Comparison of ENCODE assay signal across 18 cellular contexts in genomic region chr14:20772650-20773049, GRCh38. TPM values are rescaled to one million over a fixed set of nuclear protein-coding genes. Genes with fewer than 3 reads are reported as not detected.
DNase-seq lines count a peak whose midpoint lies in the region; ATAC-seq, FAIRE-seq and TF ChIP-seq lines count a peak whose summit lies in the region.
"Had no signal": no experiment of that assay in that cellular context is flagged by ENCODE, and none has a peak within 500 bp of the region (broad histone marks: within the 10 kb centered on the region; RNA-seq: fewer than 3 reads in every experiment).

No MANE protein-coding gene starts in this region.

- 59% methylated on average over 3 of the region's 3 CpGs; no CpG with 5 or more reads in 1 of the 2 experiments for WGBS in H1 (ENCODE audit: extremely low coverage in 1 of 2, insufficient coverage in 1 of 2, insufficient read length in 1 of 2, insufficient replicate concordance in 2 of 2, low coverage in 1 of 2, low lambda C conversion rate in 2 of 2, missing lambda C conversion rate in 1 of 2), 2 experiments
- 24 to 33% methylated on average over 3 of the region's 3 CpGs for WGBS in GM23248 (ENCODE audit: low coverage in 1 of 2, low lambda C conversion rate in 2 of 2, missing lambda C conversion rate in 2 of 2), 2 experiments
- whole genome bisulfite sequencing in SK-N-SH (ENCODE audit: low lambda C conversion rate) = 5% methylated on average over 3 of the region's 3 CpGs

- no peak overlapping the region for H3K14ac ChIP-seq in H1 (ENCODE audit: insufficient read length)

- H3K4me3 ChIP-seq in HUES48 (ENCODE audit: low read depth, low read length) (no peak overlapping the region), H1 (ENCODE audit: extremely low read depth in 1 of 4, insufficient read depth in 2 of 4, low read depth in 3 of 4, low read length in 4 of 4) (peak overlapping the region in 1 of 4 experiments; percentile 5; a peak in 1 of 8 replicates), GM23248 (no peak overlapping the region), SK-N-SH (ENCODE audit: low read depth in 2 of 2, low read length in 1 of 2) (no peak overlapping the region)

- no peak overlapping the region for H4K8ac ChIP-seq in H1 (ENCODE audit: extremely low read depth, insufficient read depth, low read length)

- TF ChIP-seq RAD21 in H1 (IDR thresholded peaks at IDR 0.05 in 1 of 2, conservative IDR thresholded peaks at IDR 0.05 in 1 of 2; ENCODE audit: low read depth in 2 of 2, low read length in 2 of 2) (no peak), SK-N-SH (IDR thresholded peaks at IDR 0.05; ENCODE audit: low read length) (no peak)

- no peak overlapping the region for H2AK5ac ChIP-seq in H1 (ENCODE audit: low read depth, low read length)

- no peak overlapping the region for H4K91ac ChIP-seq in H1 (replicated peaks; ENCODE audit: insufficient read length, low read length)

- H3K9me3 ChIP-seq in HUES48 (ENCODE audit: control insufficient read depth, insufficient read depth, low read length) (peaks cover 7% of the 10 kb centered on the region), H1 (ENCODE audit: insufficient read depth in 2 of 2, low read depth in 1 of 2, low read length in 1 of 2) (no peaks in the 10 kb centered on the region), GM23248 (ENCODE audit: low read depth) (no peaks in the 10 kb centered on the region), SK-N-SH (no peaks in the 10 kb centered on the region)

- no peak overlapping the region for H3K56ac ChIP-seq in H1 (replicated peaks; ENCODE audit: insufficient read length, low read depth, low read length)

- POLR2A ChIA-PET in H1 (lab: Charles Lee; ENCODE audit: partially characterized antibody) (no interaction called here), SK-N-SH (lab: Yijun Ruan, JAX) (no interaction called here)

- DNase-seq in H1 (ENCODE audit: low read depth in 1 of 2, low spot score in 2 of 2) = no peak
- DNase-seq in iPS-NIHi11 (ENCODE audit: low spot score) = peak; percentile 31
- DNase-seq in GM23248 = no peak
- DNase-seq in SK-N-SH = no peak
- DNase-seq: ACHN; Caco-2; CD4-positive, alpha-beta T cell; GDM1; H7 had no signal

- no peak overlapping the region for H2BK15ac ChIP-seq in H1 (ENCODE audit: low read length)

- H2BK12ac ChIP-seq in H1 (ENCODE audit: low read depth, low read length) = no peak overlapping the region

- no peak overlapping the region for H4K5ac ChIP-seq in H1 (ENCODE audit: insufficient read length, low read depth, low read length)

- H3F3A ChIP-seq in GM23248 (ENCODE audit: insufficient read depth) = no peaks in the 10 kb centered on the region
- no peaks in the 10 kb centered on the region for H3F3A ChIP-seq in SK-N-SH (replicated peaks; ENCODE audit: insufficient read depth)

- TF ChIP-seq CTCF in H1 (IDR thresholded peaks at IDR 0.05; ENCODE audit: control extremely low read depth in 1 of 3, insufficient read depth in 1 of 3, low read depth in 1 of 3, low read length in 3 of 3) = no peak
- no peak for TF ChIP-seq CTCF in SK-N-SH (IDR thresholded peaks at IDR 0.05)

- no peak overlapping the region for H2BK120ac ChIP-seq in H1 (replicated peaks; ENCODE audit: low read depth, low read length)

- no peaks in the 10 kb centered on the region for H3K9me2 ChIP-seq in GM23248 (ENCODE audit: insufficient read depth)
- H3K9me2 ChIP-seq in SK-N-SH = no peaks in the 10 kb centered on the region

- peak overlapping the region; percentile 22; the same call in 1 of the 2 replicates for H2BK5ac ChIP-seq in H1 (ENCODE audit: low read depth, low read length)

- no peak for TF ChIP-seq POLR2A in H1 (IDR thresholded peaks at IDR 0.05; ENCODE audit: control extremely low read depth in 1 of 2, low read depth in 2 of 2, low read length in 2 of 2)

- H3K23me2 ChIP-seq in H1 (ENCODE audit: low read depth, low read length) = no peaks in the 10 kb centered on the region

- H3K36me3 ChIP-seq in HUES48 (ENCODE audit: control insufficient read depth, insufficient read depth, low read length) = no peaks in the 10 kb centered on the region
- H3K36me3 ChIP-seq in H1 (ENCODE audit: control insufficient read depth in 2 of 4, insufficient read depth in 4 of 4, low read length in 3 of 4) = no peaks in the 10 kb centered on the region
- H3K36me3 ChIP-seq in GM23248 (ENCODE audit: low read depth) = no peaks in the 10 kb centered on the region
- no peaks in the 10 kb centered on the region for H3K36me3 ChIP-seq in SK-N-SH (replicated peaks in 1 of 2; ENCODE audit: control insufficient read depth in 1 of 2, insufficient read depth in 2 of 2, low read length in 1 of 2)

- H3K18ac ChIP-seq in H1 (ENCODE audit: extremely low read depth, low read length) = no peak overlapping the region

- H3K27me3 ChIP-seq in HUES48 (ENCODE audit: control insufficient read depth, insufficient read depth, low read length) = no peaks in the 10 kb centered on the region
- H3K27me3 ChIP-seq in H1 (replicated peaks in 1 of 4; ENCODE audit: control insufficient read depth in 3 of 4, extremely low read depth in 1 of 4, insufficient read depth in 3 of 4, low read length in 3 of 4) = peaks cover 0 to 3% (median 0%) of the 10 kb centered on the region in 4 experiments; a peak in 1 of 7 replicates
- no peaks in the 10 kb centered on the region for H3K27me3 ChIP-seq in GM23248 (replicated peaks; ENCODE audit: insufficient read depth)
- H3K27me3 ChIP-seq in SK-N-SH (ENCODE audit: insufficient read depth) = peaks cover 18% of the 10 kb centered on the region; the same call in 1 of the 2 replicates

- H4K20me1 ChIP-seq in H1 (replicated peaks in 1 of 2; ENCODE audit: control insufficient read depth in 1 of 2, insufficient read depth in 2 of 2, low read length in 2 of 2) = no peaks in the 10 kb centered on the region
- no peaks in the 10 kb centered on the region for H4K20me1 ChIP-seq in GM23248 (ENCODE audit: insufficient read depth)
- no peaks in the 10 kb centered on the region for H4K20me1 ChIP-seq in SK-N-SH (ENCODE audit: insufficient read depth)

- H3K27ac ChIP-seq in HUES48 (ENCODE audit: low read depth, low read length) = peak overlapping the region; percentile 58
- no peak overlapping the region for H3K27ac ChIP-seq in H1 (ENCODE audit: low read depth, low read length)
- H3K27ac ChIP-seq in GM23248 = no peak overlapping the region
- no peak overlapping the region for H3K27ac ChIP-seq in SK-N-SH (ENCODE audit: low read depth in 2 of 2, low read length in 1 of 2)
- H3K27ac ChIP-seq: C4-2B had no signal

- H3K79me1 ChIP-seq in H1 (ENCODE audit: low read depth, low read length) = no peaks in the 10 kb centered on the region

- no peaks in the 10 kb centered on the region for H3K79me2 ChIP-seq in H1 (ENCODE audit: control insufficient read depth in 1 of 2, insufficient read depth in 2 of 2, low read length in 2 of 2)
- H3K79me2 ChIP-seq in GM23248 (ENCODE audit: insufficient read depth) = no peaks in the 10 kb centered on the region
- no peaks in the 10 kb centered on the region for H3K79me2 ChIP-seq in SK-N-SH (ENCODE audit: insufficient read depth)

- peak; percentile 36 for FAIRE-seq in H1 (lab: Jason Lieb, UNC)
- FAIRE-seq: A204.1, D721Med, GM12892, GM18507, HTR-8/SVneo had no signal

- ATAC-seq in GM19351 (IDR thresholded peaks at IDR 0.05; ENCODE audit: unreplicated experiment) = no peak

- H3K9ac ChIP-seq in HUES48 (ENCODE audit: low read depth, low read length) (no peak overlapping the region), H1 (replicated peaks in 1 of 4; ENCODE audit: extremely low read depth in 1 of 4, low read depth in 3 of 4, low read length in 3 of 4) (no peak overlapping the region), GM23248 (no peak overlapping the region), SK-N-SH (no peak overlapping the region)

- H3K4me2 ChIP-seq in H1 (ENCODE audit: insufficient read depth in 1 of 2, low read depth in 2 of 2, low read length in 2 of 2) (no peak overlapping the region), GM23248 (ENCODE audit: unreplicated experiment) (no peak overlapping the region), SK-N-SH (no peak overlapping the region)

- H3K23ac ChIP-seq in H1 (ENCODE audit: insufficient read length) = no peak overlapping the region

- CTCF ChIA-PET in H1 (lab: Charles Lee; ENCODE audit: partially characterized antibody) = no interaction called here
- CTCF ChIA-PET in SK-N-SH (lab: Yijun Ruan, JAX) = no interaction called here

- in situ Hi-C loops in GM23248 (cut with MboI) = no loop called here

- TF ChIP-seq EP300 in H1 (IDR thresholded peaks at IDR 0.05; ENCODE audit: borderline replicate concordance in 1 of 2, low read depth in 2 of 2, low read length in 2 of 2) (0 out of 3 replicates have a peak, but pooled peaks of 1 of the 2 experiments have one; percentile 6), SK-N-SH (IDR thresholded peaks at IDR 0.05; ENCODE audit: borderline replicate concordance in 1 of 2, low read depth in 1 of 2, low read length in 1 of 2) (no peak)

- H3K4me1 ChIP-seq in HUES48 (ENCODE audit: control insufficient read depth, insufficient read depth, low read length) (peaks cover 26% of the 10 kb centered on the region), H1 (replicated peaks in 1 of 4; ENCODE audit: control insufficient read depth in 3 of 4, insufficient read depth in 4 of 4, low read length in 3 of 4) (peaks cover 5 to 20% (median 8%) of the 10 kb centered on the region in 4 experiments; a peak in 5 of 7 replicates), GM23248 (ENCODE audit: insufficient read depth) (no peaks in the 10 kb centered on the region), SK-N-SH (ENCODE audit: control insufficient read depth in 1 of 2, insufficient read depth in 2 of 2, low read depth in 1 of 2, low read length in 1 of 2) (no peaks in the 10 kb centered on the region)

- H2AFZ ChIP-seq in H1 (ENCODE audit: low read length) (no peak overlapping the region), GM23248 (no peak overlapping the region), SK-N-SH (ENCODE audit: low read depth) (no peak overlapping the region)

- H3K4ac ChIP-seq in H1 (replicated peaks; ENCODE audit: insufficient read length, low read depth, low read length) = no peak overlapping the region

- H2BK20ac ChIP-seq in H1 (ENCODE audit: low read length) = 0 out of 2 replicates have a peak overlapping the region, but pooled peaks have one; percentile 16

RNA-seq across cellular contexts. Expression of gene EDDM3B, which starts 4.4 kb away (rescaled TPM):
- total RNA-seq in H1 (2021; fragmentation: NEBNext Ultra II Directional; extraction: Animal tissue kit (Norgen Biotek cat#: 25700)) = not detected in 2 replicates
- polyA plus RNA-seq in H1 (2011; rRNA removed) (not detected in 2 replicates), GM23248 (2016; fragmentation: Nextera tagmentation; extraction: Ambion mirVana) (not detected in 2 replicates), SK-N-SH (2012; rRNA removed) (not detected in 2 replicates)
- polyA plus RNA-seq in H1 (2011; cell fraction: cytosol; rRNA removed) = not detected
- polyA plus RNA-seq in H1 (2011; cell fraction: nucleus; rRNA removed) = not detected
- not detected in 4 replicates for polyA plus RNA-seq in H1 (2012, experiment 1 of 2)
- polyA plus RNA-seq in H1 (2012, experiment 2 of 2) = not detected
- not detected for polyA plus RNA-seq in H1 (2013, experiment 1 of 2)
- not detected for polyA plus RNA-seq in H1 (2013, experiment 2 of 2)
- polyA minus RNA-seq in H1 (2011; rRNA and poly(A)+ RNA removed) = not detected in 2 replicates
- not detected for polyA minus RNA-seq in H1 (2011; cell fraction: cytosol; rRNA and poly(A)+ RNA removed)
- not detected for polyA minus RNA-seq in H1 (2011; cell fraction: nucleus; rRNA and poly(A)+ RNA removed)
- total RNA-seq in GM23248 (2014; rRNA removed; shearing (Covaris generic)) = not detected in 2 replicates
- not detected in 2 replicates for polyA plus RNA-seq in SK-N-SH (2012; cell fraction: cytosol; rRNA removed)
- not detected in 2 replicates for polyA plus RNA-seq in SK-N-SH (2012; cell fraction: nucleus; rRNA removed)
- total RNA-seq: Caco-2; CD4-positive, alpha-beta T cell; H7 had no signal
- polyA plus RNA-seq: BJ had no signal

RNA-seq across cellular contexts. Expression of gene RNASE6, which starts 8.4 kb away (rescaled TPM):
- total RNA-seq in H1 (2021; fragmentation: NEBNext Ultra II Directional; extraction: Animal tissue kit (Norgen Biotek cat#: 25700)) = not detected in 2 replicates
- polyA plus RNA-seq in H1 (2011; rRNA removed) = 0.12 TPM in 1 of 2 replicates, not detected in the other
- not detected for polyA plus RNA-seq in H1 (2011; cell fraction: cytosol; rRNA removed)
- not detected for polyA plus RNA-seq in H1 (2011; cell fraction: nucleus; rRNA removed)
- not detected in 4 replicates for polyA plus RNA-seq in H1 (2012, experiment 1 of 2)
- polyA plus RNA-seq in H1 (2012, experiment 2 of 2) = 0.25 TPM
- 0.22 TPM for polyA plus RNA-seq in H1 (2013, experiment 1 of 2)
- 0.42 TPM for polyA plus RNA-seq in H1 (2013, experiment 2 of 2)
- not detected in 2 replicates for polyA minus RNA-seq in H1 (2011; rRNA and poly(A)+ RNA removed)
- polyA minus RNA-seq in H1 (2011; cell fraction: cytosol; rRNA and poly(A)+ RNA removed) = not detected
- not detected for polyA minus RNA-seq in H1 (2011; cell fraction: nucleus; rRNA and poly(A)+ RNA removed)
- total RNA-seq in GM23248 (2014; rRNA removed; shearing (Covaris generic)) = not detected in 2 replicates
- not detected in 2 replicates for polyA plus RNA-seq in GM23248 (2016; fragmentation: Nextera tagmentation; extraction: Ambion mirVana)
- not detected in 2 replicates for polyA plus RNA-seq in SK-N-SH (2012; rRNA removed)
- polyA plus RNA-seq in SK-N-SH (2012; cell fraction: cytosol; rRNA removed) = not detected in 2 replicates
- not detected in 2 replicates for polyA plus RNA-seq in SK-N-SH (2012; cell fraction: nucleus; rRNA removed)
- total RNA-seq: Caco-2 had no signal
- polyA plus RNA-seq: BJ had no signal

RNA-seq across cellular contexts. Expression of gene EDDM3A, which starts 27.0 kb away (rescaled TPM):
- total RNA-seq in H1 (2021; fragmentation: NEBNext Ultra II Directional; extraction: Animal tissue kit (Norgen Biotek cat#: 25700)) = not detected in 2 replicates
- polyA plus RNA-seq in H1 (2011; rRNA removed) (0.09 and 0.11 TPM in 2 replicates), GM23248 (2016; fragmentation: Nextera tagmentation; extraction: Ambion mirVana) (not detected in 2 replicates), SK-N-SH (2012; rRNA removed) (not detected in 2 replicates)
- polyA plus RNA-seq in H1 (2011; cell fraction: cytosol; rRNA removed) = 0.12 TPM
- not detected for polyA plus RNA-seq in H1 (2011; cell fraction: nucleus; rRNA removed)
- polyA plus RNA-seq in H1 (2012, experiment 1 of 2) = 0.19 TPM in 1 of 4 replicates, not detected in the others
- not detected for polyA plus RNA-seq in H1 (2012, experiment 2 of 2)
- polyA plus RNA-seq in H1 (2013, experiment 1 of 2) = not detected
- not detected for polyA plus RNA-seq in H1 (2013, experiment 2 of 2)
- not detected in 2 replicates for polyA minus RNA-seq in H1 (2011; rRNA and poly(A)+ RNA removed)
- not detected for polyA minus RNA-seq in H1 (2011; cell fraction: cytosol; rRNA and poly(A)+ RNA removed)
- not detected for polyA minus RNA-seq in H1 (2011; cell fraction: nucleus; rRNA and poly(A)+ RNA removed)
- total RNA-seq in GM23248 (2014; rRNA removed; shearing (Covaris generic)) = not detected in 2 replicates
- not detected in 2 replicates for polyA plus RNA-seq in SK-N-SH (2012; cell fraction: cytosol; rRNA removed)
- not detected in 2 replicates for polyA plus RNA-seq in SK-N-SH (2012; cell fraction: nucleus; rRNA removed)
- total RNA-seq: Caco-2; CD4-positive, alpha-beta T cell; H7 had no signal
- polyA plus RNA-seq: BJ had no signal

RNA-seq across cellular contexts. Expression of gene RNASE1, which starts 30.0 kb away (rescaled TPM):
- total RNA-seq in H1 (2021; fragmentation: NEBNext Ultra II Directional; extraction: Animal tissue kit (Norgen Biotek cat#: 25700)) = 2.2 and 3.0 TPM in 2 replicates
- polyA plus RNA-seq in H1 (2011; rRNA removed) (10.2 and 13.4 TPM in 2 replicates), GM23248 (2016; fragmentation: Nextera tagmentation; extraction: Ambion mirVana) (not detected in 2 replicates), SK-N-SH (2012; rRNA removed) (not detected in 2 replicates)
- 9.9 TPM for polyA plus RNA-seq in H1 (2011; cell fraction: cytosol; rRNA removed)
- polyA plus RNA-seq in H1 (2011; cell fraction: nucleus; rRNA removed) = 44.7 TPM
- polyA plus RNA-seq in H1 (2012, experiment 1 of 2) = 5.2 to 10.2 TPM (median 9.3 TPM) in 4 replicates
- polyA plus RNA-seq in H1 (2012, experiment 2 of 2) = 3.0 TPM
- 0.87 TPM for polyA plus RNA-seq in H1 (2013, experiment 1 of 2)
- 0.85 TPM for polyA plus RNA-seq in H1 (2013, experiment 2 of 2)
- polyA minus RNA-seq in H1 (2011; rRNA and poly(A)+ RNA removed) = 6.5 and 7.7 TPM in 2 replicates
- not detected for polyA minus RNA-seq in H1 (2011; cell fraction: cytosol; rRNA and poly(A)+ RNA removed)
- 3.8 TPM for polyA minus RNA-seq in H1 (2011; cell fraction: nucleus; rRNA and poly(A)+ RNA removed)
- not detected in 2 replicates for total RNA-seq in GM23248 (2014; rRNA removed; shearing (Covaris generic))
- not detected in 2 replicates for polyA plus RNA-seq in SK-N-SH (2012; cell fraction: cytosol; rRNA removed)
- not detected in 2 replicates for polyA plus RNA-seq in SK-N-SH (2012; cell fraction: nucleus; rRNA removed)
- total RNA-seq: CD4-positive, alpha-beta T cell had no signal
- polyA plus RNA-seq: BJ had no signal
